In the genomic region with DNA sequence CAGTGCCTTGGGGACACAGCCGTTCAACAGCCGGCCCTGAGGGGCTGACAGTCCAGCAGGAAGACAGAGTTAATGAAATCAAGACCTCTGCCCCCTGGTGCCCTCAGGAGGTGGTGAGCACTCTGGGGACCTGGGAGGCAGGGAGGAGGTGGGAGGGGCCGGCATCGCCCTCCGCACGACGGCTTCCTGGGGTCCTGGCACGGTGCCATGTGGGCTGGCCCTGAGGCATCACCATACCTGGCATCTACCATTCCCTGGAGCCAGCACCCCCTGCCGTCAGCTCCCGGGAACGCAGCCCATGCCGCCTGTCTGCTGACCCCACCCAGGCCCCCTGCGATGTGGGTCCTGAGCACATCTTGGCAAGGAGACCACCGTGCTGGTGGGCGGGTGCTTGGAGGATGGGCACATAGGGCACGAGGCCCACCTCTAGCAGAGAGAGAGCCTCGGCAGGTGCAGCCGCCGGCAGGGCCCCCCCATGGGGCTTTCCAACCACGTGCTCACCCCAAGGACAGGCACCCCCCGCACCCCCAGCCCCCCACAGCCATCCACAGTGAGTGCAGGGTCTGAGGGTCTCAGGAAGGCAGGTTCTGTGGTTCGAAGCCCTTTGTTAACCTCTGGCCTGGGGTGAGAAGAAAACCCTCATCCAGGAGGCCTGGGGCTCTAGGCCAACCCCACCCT, we compare ENCODE assay signal across 8 cellular contexts. TPM values are rescaled to one million over a fixed set of nuclear protein-coding genes. Genes with fewer than 3 reads are reported as not detected.
A peak's percentile ranks its signal among the peaks of the same experiment; 100 is the strongest.
DNase-seq lines count a peak whose midpoint lies in the region; ATAC-seq and TF ChIP-seq lines count a peak whose summit lies in the region.

No MANE protein-coding gene starts in this region.

- H3K9me3 ChIP-seq in RWPE2 (ENCODE audit: severe bottlenecking): no peaks in the 10 kb centered on the region

- H3K4me1 ChIP-seq in RWPE2 (ENCODE audit: insufficient read depth, poor library complexity, severe bottlenecking): peaks cover 17% of the 10 kb centered on the region

- intact Hi-C loops in left colon (cut with DNase I, micrococcal nuclease): no loop called here

- ATAC-seq in RWPE2 (ENCODE audit: low read depth) (peak; percentile 15; the same call in 1 of the 3 replicates), left colon (peak; percentile 78)

- H3K27ac ChIP-seq in RWPE2 (ENCODE audit: poor library complexity, severe bottlenecking): no peak overlapping the region

- no peaks in the 10 kb centered on the region for H3K36me3 ChIP-seq in RWPE2 (ENCODE audit: low read depth)

- TF ChIP-seq CTCF in HFF-Myc (IDR thresholded peaks at IDR 0.05; ENCODE audit: low read depth, low read length, missing control alignments) (peak; percentile 39), RWPE2 (IDR thresholded peaks at IDR 0.05; ENCODE audit: poor library complexity, severe bottlenecking) (peak; percentile 35)

- H3K4me3 ChIP-seq in HFF-Myc (replicated peaks; ENCODE audit: low read depth, low read length) (no peak overlapping the region), RWPE2 (ENCODE audit: severe bottlenecking) (no peak overlapping the region)

- H3K27me3 ChIP-seq in RWPE2 (ENCODE audit: insufficient read depth, poor library complexity, severe bottlenecking): no peaks in the 10 kb centered on the region

- DNase-seq in A172 (ENCODE audit: low spot score) (peak; percentile 10), HFF-Myc (ENCODE audit: extremely low read depth, low read depth) (no peak), RWPE2 (ENCODE audit: low spot score) (no peak), left colon (peak; percentile 85 to 93), NCI-H524 (lab: John Stamatoyannopoulos, UW) (no peak), T1000 (lab: John Stamatoyannopoulos, UW) (no peak)
- peak; percentile 68 for DNase-seq in activated naive CD4-positive, alpha-beta T cell treated with anti-CD3 and anti-CD28 coated beads, Interleukin-2, amount 50 U/mL, for 16 hours
- DNase-seq in stimulated activated CD8-positive, alpha-beta memory T cell treated with anti-CD3 and anti-CD28 coated beads, Interleukin-15, amount 100 ng/mL, for 48 hours (ENCODE audit: low read depth in 2 of 2): peak; percentile 12 to 43

RNA-seq across cellular contexts. Expression of a gene that starts 52.5 kb away (rescaled TPM):
- total RNA-seq in A172 (2014; rRNA removed; shearing (Covaris generic)): 0.95 and 1.4 TPM in 2 replicates
- total RNA-seq in left colon: 10 to 100 TPM in 1 of 2 donors, 1 to 10 TPM in 1; 8.0 to 11.3 TPM

Comparison
In these comparisons a context has a peak if more than half of its experiments do, and no peak if none do; other contexts are left out.
1. DNase-seq: peak in A172 (single experiment), activated naive CD4-positive, alpha-beta T cell treated with anti-CD3 and anti-CD28 coated beads, Interleukin-2, amount 50 U/mL, for 16 hours (single experiment), left colon (2 of 2) and stimulated activated CD8-positive, alpha-beta memory T cell treated with anti-CD3 and anti-CD28 coated beads, Interleukin-15, amount 100 ng/mL, for 48 hours (2 of 2); none in HFF-Myc (single experiment), RWPE2 (single experiment), NCI-H524 (0 of 2) and T1000 (single experiment).